9 cellular contexts compared by ENCODE assay signal in the genomic region with DNA sequence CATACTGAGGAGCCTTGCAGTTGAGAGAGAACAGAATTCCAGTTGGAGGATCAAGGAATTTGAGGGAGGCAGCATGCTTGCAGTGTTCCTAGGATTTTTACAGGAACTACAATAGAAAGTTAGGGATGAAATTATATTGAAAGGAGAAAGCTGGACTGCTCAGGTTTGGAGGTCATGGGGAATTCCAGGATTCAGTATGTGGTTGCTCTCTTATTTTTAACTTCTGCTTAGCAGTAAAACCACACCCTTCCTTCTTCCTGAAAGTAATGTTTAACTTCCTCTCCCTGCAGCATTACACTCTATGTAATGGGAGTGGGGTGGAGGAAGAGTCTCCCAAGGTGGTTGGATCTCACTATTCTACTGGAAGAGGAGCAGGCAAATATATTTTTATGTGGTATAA. TPM values are rescaled to one million over a fixed set of nuclear protein-coding genes. Genes with fewer than 3 reads are reported as not detected.
DNase-seq lines count a peak whose midpoint lies in the region; ATAC-seq lines count a peak whose summit lies in the region.
"Had no signal": no experiment of that assay in that cellular context is flagged by ENCODE, and none has a peak within 500 bp of the region (broad histone marks: within the 10 kb centered on the region; RNA-seq: fewer than 3 reads in every experiment).

No MANE protein-coding gene starts in this region.

- H2BK5ac ChIP-seq in mesenchymal stem cell (ENCODE audit: low read depth, low read length, poor library complexity, severe bottlenecking): no peak overlapping the region

- no peak overlapping the region for H4K91ac ChIP-seq in mesenchymal stem cell (ENCODE audit: low read length)

- H3K4me1 Mint-ChIP-seq in activated naive CD8-positive, alpha-beta T cell treated with anti-CD3 and anti-CD28 coated beads, Interleukin-2, amount 50 U/mL, for 24 hours: peaks cover 36% of the 10 kb centered on the region

- no peak overlapping the region for H3K14ac ChIP-seq in mesenchymal stem cell (ENCODE audit: low read length in 2 of 2)

- H4K8ac ChIP-seq in mesenchymal stem cell (ENCODE audit: low read length): no peak overlapping the region

- peak overlapping the region; percentile 92 for H3K27ac Mint-ChIP-seq in activated naive CD8-positive, alpha-beta T cell treated with anti-CD3 and anti-CD28 coated beads, Interleukin-2, amount 50 U/mL, for 24 hours

- H2BK15ac ChIP-seq in mesenchymal stem cell (ENCODE audit: low read depth, poor library complexity, severe bottlenecking): no peak overlapping the region

- no peak overlapping the region for H3K4ac ChIP-seq in mesenchymal stem cell (ENCODE audit: low read depth in 1 of 2, low read length in 2 of 2)

- no peak overlapping the region for H2AFZ ChIP-seq in mesenchymal stem cell (ENCODE audit: low read depth, low read length)

- no peak overlapping the region for H3K23ac ChIP-seq in mesenchymal stem cell (ENCODE audit: low read length in 2 of 2)

- H3K4me1 ChIP-seq in mesenchymal stem cell (ENCODE audit: control insufficient read depth, insufficient read depth, low read depth, low read length): peaks cover 13% of the 10 kb centered on the region

- DNase-seq in Ammon's horn (ENCODE audit: low spot score): peak; percentile 47
- DNase-seq in activated naive CD8-positive, alpha-beta T cell treated with anti-CD3 and anti-CD28 coated beads, Interleukin-2, amount 50 U/mL, for 24 hours: no peak
- peak; percentile 33 for DNase-seq in mesenchymal stem cell
- no peak for DNase-seq in stimulated activated CD4-positive, alpha-beta T cell treated with anti-CD3 and anti-CD28 coated beads, Interleukin-2, amount 100 ng/mL, for 48 hours
- no peak for DNase-seq in ureter (ENCODE audit: low spot score)
- no peak for DNase-seq in stimulated activated CD4-positive, alpha-beta T cell treated with anti-CD3 and anti-CD28 coated beads, Interleukin-4, amount 100 ng/mL, for 4 hours
- no peak for DNase-seq in NCI-H187 (lab: John Stamatoyannopoulos, UW)

- no peaks in the 10 kb centered on the region for H3K9me3 Mint-ChIP-seq in activated naive CD8-positive, alpha-beta T cell treated with anti-CD3 and anti-CD28 coated beads, Interleukin-2, amount 50 U/mL, for 24 hours
- H3K9me3 Mint-ChIP-seq: neural crest cell had no signal

- H2BK12ac ChIP-seq in mesenchymal stem cell (ENCODE audit: low read length in 2 of 2): no peak overlapping the region

- H3K4me3 Mint-ChIP-seq in activated naive CD8-positive, alpha-beta T cell treated with anti-CD3 and anti-CD28 coated beads, Interleukin-2, amount 50 U/mL, for 24 hours: peak overlapping the region; percentile 70
- H3K4me3 Mint-ChIP-seq: neural crest cell had no signal

- H3K79me1 ChIP-seq in mesenchymal stem cell (replicated peaks; ENCODE audit: low read length, poor library complexity, severe bottlenecking): peaks cover 7% of the 10 kb centered on the region

- H3K36me3 ChIP-seq in mesenchymal stem cell (ENCODE audit: control insufficient read depth in 1 of 2, insufficient read depth in 2 of 2, low read depth in 1 of 2, low read length in 2 of 2): peaks cover 24 to 44% of the 10 kb centered on the region in 2 experiments

- H3K36me3 Mint-ChIP-seq in activated naive CD8-positive, alpha-beta T cell treated with anti-CD3 and anti-CD28 coated beads, Interleukin-2, amount 50 U/mL, for 24 hours (ENCODE audit: low read depth): peaks cover 11% of the 10 kb centered on the region

- H3K4me2 ChIP-seq in mesenchymal stem cell (ENCODE audit: low read length, poor library complexity, severe bottlenecking): no peak overlapping the region

- peaks cover 3% of the 10 kb centered on the region for H3K27me3 Mint-ChIP-seq in activated naive CD8-positive, alpha-beta T cell treated with anti-CD3 and anti-CD28 coated beads, Interleukin-2, amount 50 U/mL, for 24 hours

- no peak overlapping the region for H3K18ac ChIP-seq in mesenchymal stem cell (ENCODE audit: low read depth in 1 of 2, low read length in 2 of 2)

- no peaks in the 10 kb centered on the region for H3K27me3 ChIP-seq in mesenchymal stem cell (ENCODE audit: control insufficient read depth in 1 of 2, insufficient read depth in 1 of 2, low read length in 2 of 2)

- H2BK120ac ChIP-seq in mesenchymal stem cell (ENCODE audit: low read depth, low read length): no peak overlapping the region

- ATAC-seq in HG03045 (IDR thresholded peaks at IDR 0.05; ENCODE audit: unreplicated experiment): peak; percentile 24
- ATAC-seq in activated naive CD8-positive, alpha-beta T cell treated with anti-CD3 and anti-CD28 coated beads, Interleukin-2, amount 50 U/mL, for 24 hours: no peak

- no peaks in the 10 kb centered on the region for H3K9me3 ChIP-seq in mesenchymal stem cell (ENCODE audit: control insufficient read depth, low read length)

- peak overlapping the region; percentile 66 for H3K27ac ChIP-seq in mesenchymal stem cell (ENCODE audit: low read length, poor library complexity, severe bottlenecking)

- H3K9ac ChIP-seq in mesenchymal stem cell (ENCODE audit: low read length): no peak overlapping the region

- H3K4me3 ChIP-seq in mesenchymal stem cell (ENCODE audit: insufficient read depth in 1 of 2, low read depth in 1 of 2, low read length in 2 of 2): no peak overlapping the region

- no peak overlapping the region for H2AK5ac ChIP-seq in mesenchymal stem cell (ENCODE audit: low read length, severe bottlenecking)

RNA-seq across cellular contexts. Expression of a gene that starts 31.3 kb away (rescaled TPM):
- polyA plus RNA-seq in mesenchymal stem cell (2013, experiment 1 of 2): 66.8 TPM
- 64.0 TPM for polyA plus RNA-seq in mesenchymal stem cell (2013, experiment 2 of 2)
- 426 TPM for total RNA-seq in ureter

RNA-seq across cellular contexts. Expression of a gene that starts 41.3 kb away (rescaled TPM):
- not detected for polyA plus RNA-seq in mesenchymal stem cell (2013, experiment 1 of 2)
- polyA plus RNA-seq in mesenchymal stem cell (2013, experiment 2 of 2): not detected
- not detected for total RNA-seq in ureter
- total RNA-seq: neural crest cell had no signal

RNA-seq across cellular contexts. Expression of a gene that starts 51.6 kb away (rescaled TPM):
- polyA plus RNA-seq in mesenchymal stem cell (2013, experiment 1 of 2): 210 TPM
- polyA plus RNA-seq in mesenchymal stem cell (2013, experiment 2 of 2): 217 TPM
- total RNA-seq in ureter: 111 TPM

Comparison
In these comparisons a context has a peak if more than half of its experiments do, and no peak if none do; other contexts are left out.
1. DNase-seq: peak in Ammon's horn (single experiment) and mesenchymal stem cell (single experiment); none in activated naive CD8-positive, alpha-beta T cell treated with anti-CD3 and anti-CD28 coated beads, Interleukin-2, amount 50 U/mL, for 24 hours (single experiment), stimulated activated CD4-positive, alpha-beta T cell treated with anti-CD3 and anti-CD28 coated beads, Interleukin-2, amount 100 ng/mL, for 48 hours (0 of 2), ureter (single experiment), stimulated activated CD4-positive, alpha-beta T cell treated with anti-CD3 and anti-CD28 coated beads, Interleukin-4, amount 100 ng/mL, for 4 hours (0 of 2) and NCI-H187 (0 of 2).